7 cellular contexts compared by ENCODE assay signal in genomic region chr16:29136046-29136696, GRCh38.
A peak's percentile ranks its signal among the peaks of the same experiment; 100 is the strongest.
DNase-seq lines count a peak whose midpoint lies in the region; ATAC-seq, FAIRE-seq and TF ChIP-seq lines count a peak whose summit lies in the region.
"Not testable (repeated sequence)": the region's sequence is repeated elsewhere in the genome, so short reads cannot be mapped to it uniquely, and the experiment has no call there.

No MANE protein-coding gene starts in this region.

- DNase-seq in CD4-positive, alpha-beta memory T cell; neural progenitor cell (ENCODE audit: low spot score): not testable (repeated sequence)
- DNase-seq in RWPE2 (ENCODE audit: low spot score) (peak; percentile 28), chondrocyte (ENCODE audit: low spot score) (peak; percentile 12), kidney (peak; percentile 9), upper lobe of right lung (peak; percentile 46)

- not testable (repeated sequence) for H3K27me3 Mint-ChIP-seq in CD4-positive, alpha-beta memory T cell
- H3K27me3 Mint-ChIP-seq in chondrocyte (ENCODE audit: low read depth) (peaks cover 14% of the 10 kb centered on the region), neural progenitor cell (ENCODE audit: insufficient read depth, low read depth) (peaks cover 11% of the 10 kb centered on the region)

- not testable (repeated sequence) for H3F3A ChIP-seq in neural progenitor cell (ENCODE audit: low read depth)

- H3K27ac ChIP-seq in CD4-positive, alpha-beta memory T cell (ENCODE audit: low read depth, low read length); RWPE2 (ENCODE audit: poor library complexity, severe bottlenecking); kidney (ENCODE audit: low read depth in 2 of 2, low read length in 2 of 2); neural progenitor cell; upper lobe of right lung: not testable (repeated sequence)
- H3K27ac ChIP-seq in KOPT-K1 (ENCODE audit: low read depth, low read length, poor library complexity, severe bottlenecking) = peak overlapping the region; percentile 70

- not testable (repeated sequence) for H2AFZ ChIP-seq in neural progenitor cell (replicated peaks)

- not testable (repeated sequence) for H3K4me1 Mint-ChIP-seq in CD4-positive, alpha-beta memory T cell; chondrocyte (ENCODE audit: low read depth)
- peaks cover 31% of the 10 kb centered on the region for H3K4me1 Mint-ChIP-seq in neural progenitor cell

- not testable (repeated sequence) for H3K4me3 ChIP-seq in CD4-positive, alpha-beta memory T cell (ENCODE audit: low read length in 2 of 2); RWPE2 (ENCODE audit: severe bottlenecking); kidney (ENCODE audit: low read length in 2 of 2); neural progenitor cell; upper lobe of right lung

- not testable (repeated sequence) for H4K20me1 ChIP-seq in neural progenitor cell (ENCODE audit: low read depth)

- H3K9ac ChIP-seq in kidney (ENCODE audit: low read length in 2 of 2); neural progenitor cell: not testable (repeated sequence)

- CTCF ChIA-PET in CD4-positive, alpha-beta memory T cell (lab: Charles Lee; ENCODE audit: partially characterized antibody) = not testable (repeated sequence)

- POLR2A ChIA-PET in CD4-positive, alpha-beta memory T cell (lab: Charles Lee; ENCODE audit: partially characterized antibody) = not testable (repeated sequence)

- not testable (repeated sequence) for H3K36me3 Mint-ChIP-seq in CD4-positive, alpha-beta memory T cell; chondrocyte (ENCODE audit: low read depth); neural progenitor cell

- FAIRE-seq in kidney (lab: Jason Lieb, UNC) = not testable (repeated sequence)

- H3K27ac Mint-ChIP-seq in CD4-positive, alpha-beta memory T cell = peak overlapping the region in 5 of 7 donors; percentile 34 to 81 (median 48)
- H3K27ac Mint-ChIP-seq in chondrocyte (ENCODE audit: unreplicated experiment); neural progenitor cell: not testable (repeated sequence)

- not testable (repeated sequence) for TF ChIP-seq CTCF in RWPE2 (IDR thresholded peaks at IDR 0.05; ENCODE audit: poor library complexity, severe bottlenecking); chondrocyte (IDR thresholded peaks at IDR 0.05); kidney (IDR thresholded peaks at IDR 0.05; ENCODE audit: borderline replicate concordance, extremely low read depth, insufficient read depth); neural progenitor cell (IDR thresholded peaks at IDR 0.05); upper lobe of right lung (IDR thresholded peaks at IDR 0.05)

- not testable (repeated sequence) for H3K79me2 ChIP-seq in neural progenitor cell (ENCODE audit: low read depth)

- H3K36me3 ChIP-seq in CD4-positive, alpha-beta memory T cell (ENCODE audit: insufficient read depth, low read length); KOPT-K1 (ENCODE audit: insufficient read depth, low read length); RWPE2 (ENCODE audit: low read depth); kidney (ENCODE audit: control insufficient read depth in 1 of 2, insufficient read depth in 2 of 2, low read length in 2 of 2); neural progenitor cell; upper lobe of right lung: not testable (repeated sequence)

- not testable (repeated sequence) for H3K4me1 ChIP-seq in CD4-positive, alpha-beta memory T cell (ENCODE audit: insufficient read depth, low read length); RWPE2 (ENCODE audit: insufficient read depth, poor library complexity, severe bottlenecking); kidney (ENCODE audit: control insufficient read depth in 1 of 2, insufficient read depth in 1 of 2, low read depth in 1 of 2, low read length in 2 of 2); neural progenitor cell; upper lobe of right lung

- H3K9me3 ChIP-seq in CD4-positive, alpha-beta memory T cell (ENCODE audit: control insufficient read depth in 1 of 2, low read length in 2 of 2); KOPT-K1 (ENCODE audit: insufficient read depth, low read length, poor library complexity, severe bottlenecking); RWPE2 (ENCODE audit: severe bottlenecking); kidney (ENCODE audit: control insufficient read depth in 1 of 2, low read length in 2 of 2); neural progenitor cell (ENCODE audit: low read depth); upper lobe of right lung: not testable (repeated sequence)

- H3K9me3 Mint-ChIP-seq in CD4-positive, alpha-beta memory T cell; chondrocyte (ENCODE audit: low read depth); neural progenitor cell: not testable (repeated sequence)

- intact Hi-C loops in CD4-positive, alpha-beta memory T cell (cut with micrococcal nuclease); kidney (cut with DNase I); upper lobe of right lung (cut with DNase I): not testable (repeated sequence)

- not testable (repeated sequence) for H3K4me2 ChIP-seq in neural progenitor cell

- not testable (repeated sequence) for ATAC-seq in RWPE2 (ENCODE audit: low read depth)
- ATAC-seq in upper lobe of right lung = peak; percentile 39

- H3K4me3 Mint-ChIP-seq in CD4-positive, alpha-beta memory T cell; chondrocyte (ENCODE audit: unreplicated experiment): not testable (repeated sequence)
- peak overlapping the region; percentile 10 for H3K4me3 Mint-ChIP-seq in neural progenitor cell

- H3K27me3 ChIP-seq in CD4-positive, alpha-beta memory T cell (ENCODE audit: insufficient read depth, low read length); RWPE2 (ENCODE audit: insufficient read depth, poor library complexity, severe bottlenecking); neural progenitor cell; upper lobe of right lung: not testable (repeated sequence)
